8 cellular contexts compared by ENCODE assay signal in genomic region chr1:152036316-152037216, GRCh38. TPM values are rescaled to one million over a fixed set of nuclear protein-coding genes. Genes with fewer than 3 reads are reported as not detected.
DNase-seq lines count a peak whose midpoint lies in the region; ATAC-seq and TF ChIP-seq lines count a peak whose summit lies in the region.

S100A11 (minus strand) TSS chr1:152037004; CDS start chr1:152036915, 89 bp downstream.

- no peaks in the 10 kb centered on the region for H3K27me3 ChIP-seq in neutrophil

- H3K9me3 ChIP-seq in neutrophil = peaks cover 5% of the 10 kb centered on the region

- no peak for ATAC-seq in GM18505 (IDR thresholded peaks at IDR 0.05; ENCODE audit: unreplicated experiment)
- ATAC-seq in HG03342 (IDR thresholded peaks at IDR 0.05; ENCODE audit: unreplicated experiment) = peak; percentile 50

- peak within 1 kb of the TSS; percentile 89 to 96 for H3K4me3 ChIP-seq in neutrophil (ENCODE audit: low read depth in 1 of 2, low read length in 1 of 2)

- TF ChIP-seq POLR2A in GM18505 (IDR thresholded peaks at IDR 0.05; ENCODE audit: borderline replicate concordance, extremely low read depth, insufficient read depth, insufficient read length) = peak; percentile 76

- peak; percentile 13 for TF ChIP-seq CTCF in neutrophil (IDR thresholded peaks at IDR 0.05)

- H3K36me3 ChIP-seq in neutrophil = peaks cover 39% of the 10 kb centered on the region

- in situ Hi-C loops in SK-MEL-5 (cut with HindIII; ENCODE audit: low pct_unique_long_range_greater_than_20kb, low sequenced_read_pairs) = no loop called here

- DNase-seq in SK-MEL-5 (ENCODE audit: low read depth, low spot score) (peak; percentile 91), foreskin melanocyte (peak; percentile 78), putamen (ENCODE audit: low spot score) (no peak)
- peak in 3 of 4 experiments; percentile 22 to 55 (median 29) for DNase-seq in activated naive CD4-positive, alpha-beta T cell (lab: John Stamatoyannopoulos, UW)

- peaks cover 71 to 88% of the 10 kb centered on the region in 2 experiments for H3K4me1 ChIP-seq in neutrophil (ENCODE audit: control insufficient read depth in 1 of 2, insufficient read depth in 1 of 2, low read depth in 1 of 2, low read length in 1 of 2)

- peak within 1 kb of the TSS; percentile 98 for H3K27ac ChIP-seq in neutrophil
- H3K27ac ChIP-seq in temporal lobe (ENCODE audit: low read depth, low read length) = peak within 1 kb of the TSS; percentile 21

RNA-seq across cellular contexts. Expression of gene S100A11, which starts in this region (rescaled TPM):
- total RNA-seq in SK-MEL-5 (2014; rRNA removed; shearing (Covaris generic)) = 566 and 602 TPM in 2 replicates
- polyA plus RNA-seq in SK-MEL-5 (2015; cell fraction: cytosol; rRNA removed) = 811 and 1,195 TPM in 2 replicates
- 71.8 and 79.3 TPM in 2 replicates for polyA plus RNA-seq in SK-MEL-5 (2015; cell fraction: nucleus; rRNA removed)
- total RNA-seq in temporal lobe = 1.2 TPM

Comparison
In these comparisons a context has a peak if more than half of its experiments do, and no peak if none do; other contexts are left out.
1. RNA of gene S100A11 (total RNA-seq): 566 to 602 TPM in SK-MEL-5; 1.2 TPM in temporal lobe (single experiment); every median in the first group is over 100 times any median in the second.